Comparison of ENCODE assay signal across 1 cellular context in genomic region chr9:114290561-114290986, GRCh38.
TF ChIP-seq lines count a peak whose summit lies in the region.

No MANE protein-coding gene starts in this region.

TF ChIP-seq in H1, 55 proteins besides CTCF, POLR2A, EP300 and RAD21:
- TF ChIP-seq BCL11A (IDR thresholded peaks at IDR 0.05; ENCODE audit: low read depth in 2 of 2, low read length in 2 of 2) (no peak), NRF1 (IDR thresholded peaks at IDR 0.05; ENCODE audit: low read depth, low read length) (no peak), ASH2L (IDR thresholded peaks at IDR 0.05; ENCODE audit: low read length) (no peak), ZNF274 (IDR thresholded peaks at IDR 0.05; ENCODE audit: borderline replicate concordance, extremely low read depth, low read length) (no peak), TAF1 (IDR thresholded peaks at IDR 0.05; ENCODE audit: low read depth, low read length) (no peak)
